In the genomic region with DNA sequence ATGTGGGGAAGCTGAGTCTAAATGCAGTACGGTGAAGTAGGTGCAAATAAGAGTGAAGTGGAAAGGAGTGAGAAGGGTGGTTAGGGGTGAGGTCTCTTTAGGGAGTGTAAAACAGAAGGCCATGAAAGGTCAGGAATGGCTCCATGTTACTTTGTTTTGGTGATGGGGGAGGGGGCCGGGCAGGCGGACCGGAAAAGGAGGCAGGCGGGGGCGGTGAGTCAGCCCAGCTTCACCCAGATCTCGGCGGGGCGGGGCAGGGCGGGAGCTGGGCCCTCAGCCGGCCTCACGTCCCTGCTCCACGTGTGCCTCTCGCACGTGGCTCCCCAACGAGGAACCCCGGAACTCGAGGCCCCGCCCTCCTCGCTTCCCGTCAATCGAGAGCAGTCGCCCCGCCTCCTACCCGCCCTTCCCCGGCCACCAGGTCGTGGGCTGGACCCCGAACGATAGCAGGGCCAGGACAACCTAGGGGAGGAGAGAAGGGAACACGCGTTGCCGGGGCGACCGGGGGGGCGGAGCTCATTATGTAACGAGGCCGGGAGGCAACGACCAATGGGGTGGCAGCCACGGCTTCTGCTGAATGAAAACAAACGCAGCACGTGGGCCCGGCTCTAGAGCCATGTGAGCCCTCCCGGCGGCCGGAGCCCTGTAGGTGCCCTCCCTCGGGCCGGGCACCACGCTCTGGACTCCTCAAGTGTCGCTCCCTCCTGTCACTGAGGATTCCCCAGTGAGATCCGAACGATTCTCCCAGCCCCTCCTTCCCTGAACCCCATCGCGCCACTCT, we compare ENCODE assay signal across 1 cellular context.
TF ChIP-seq lines count a peak whose summit lies in the region.

No MANE protein-coding gene starts in this region.

TF ChIP-seq in HepG2, 621 proteins besides CTCF, POLR2A, EP300 and RAD21 (continued from another document and continues in another):
- TF ChIP-seq ZFY (CRISPR knock-in tag; IDR thresholded peaks at IDR 0.05): peak; percentile 82
- peak; percentile 94 for TF ChIP-seq KDM5B (CRISPR knock-in tag; IDR thresholded peaks at IDR 0.05; ENCODE audit: borderline replicate concordance)
- TF ChIP-seq, protein P1, sequence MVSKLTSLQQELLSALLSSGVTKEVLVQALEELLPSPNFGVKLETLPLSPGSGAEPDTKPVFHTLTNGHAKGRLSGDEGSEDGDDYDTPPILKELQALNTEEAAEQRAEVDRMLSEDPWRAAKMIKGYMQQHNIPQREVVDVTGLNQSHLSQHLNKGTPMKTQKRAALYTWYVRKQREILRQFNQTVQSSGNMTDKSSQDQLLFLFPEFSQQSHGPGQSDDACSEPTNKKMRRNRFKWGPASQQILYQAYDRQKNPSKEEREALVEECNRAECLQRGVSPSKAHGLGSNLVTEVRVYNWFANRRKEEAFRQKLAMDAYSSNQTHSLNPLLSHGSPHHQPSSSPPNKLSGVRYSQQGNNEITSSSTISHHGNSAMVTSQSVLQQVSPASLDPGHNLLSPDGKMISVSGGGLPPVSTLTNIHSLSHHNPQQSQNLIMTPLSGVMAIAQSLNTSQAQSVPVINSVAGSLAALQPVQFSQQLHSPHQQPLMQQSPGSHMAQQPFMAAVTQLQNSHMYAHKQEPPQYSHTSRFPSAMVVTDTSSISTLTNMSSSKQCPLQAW (CRISPR knock-in tag; IDR thresholded peaks at IDR 0.05): peak; percentile 88
- peak; percentile 99 for TF ChIP-seq KDM4B (CRISPR knock-in tag; IDR thresholded peaks at IDR 0.05)
- no peak; the same call in 1 of the 2 replicates for TF ChIP-seq ZNF20 (CRISPR knock-in tag; IDR thresholded peaks at IDR 0.05)
- peak; percentile 93 for TF ChIP-seq CCDC6 (CRISPR knock-in tag; IDR thresholded peaks at IDR 0.05)
- TF ChIP-seq, protein P2, sequence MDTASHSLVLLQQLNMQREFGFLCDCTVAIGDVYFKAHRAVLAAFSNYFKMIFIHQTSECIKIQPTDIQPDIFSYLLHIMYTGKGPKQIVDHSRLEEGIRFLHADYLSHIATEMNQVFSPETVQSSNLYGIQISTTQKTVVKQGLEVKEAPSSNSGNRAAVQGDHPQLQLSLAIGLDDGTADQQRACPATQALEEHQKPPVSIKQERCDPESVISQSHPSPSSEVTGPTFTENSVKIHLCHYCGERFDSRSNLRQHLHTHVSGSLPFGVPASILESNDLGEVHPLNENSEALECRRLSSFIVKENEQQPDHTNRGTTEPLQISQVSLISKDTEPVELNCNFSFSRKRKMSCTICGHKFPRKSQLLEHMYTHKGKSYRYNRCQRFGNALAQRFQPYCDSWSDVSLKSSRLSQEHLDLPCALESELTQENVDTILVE (CRISPR knock-in tag; IDR thresholded peaks at IDR 0.05): peak; percentile 96
- no peak for TF ChIP-seq MAFF (IDR thresholded peaks at IDR 0.05; ENCODE audit: low read depth, low read length)
- TF ChIP-seq, protein P3, sequence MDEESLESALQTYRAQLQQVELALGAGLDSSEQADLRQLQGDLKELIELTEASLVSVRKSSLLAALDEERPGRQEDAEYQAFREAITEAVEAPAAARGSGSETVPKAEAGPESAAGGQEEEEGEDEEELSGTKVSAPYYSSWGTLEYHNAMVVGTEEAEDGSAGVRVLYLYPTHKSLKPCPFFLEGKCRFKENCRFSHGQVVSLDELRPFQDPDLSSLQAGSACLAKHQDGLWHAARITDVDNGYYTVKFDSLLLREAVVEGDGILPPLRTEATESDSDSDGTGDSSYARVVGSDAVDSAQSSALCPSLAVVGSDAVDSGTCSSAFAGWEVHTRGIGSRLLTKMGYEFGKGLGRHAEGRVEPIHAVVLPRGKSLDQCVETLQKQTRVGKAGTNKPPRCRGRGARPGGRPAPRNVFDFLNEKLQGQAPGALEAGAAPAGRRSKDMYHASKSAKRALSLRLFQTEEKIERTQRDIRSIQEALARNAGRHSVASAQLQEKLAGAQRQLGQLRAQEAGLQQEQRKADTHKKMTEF (CRISPR knock-in tag; IDR thresholded peaks at IDR 0.05): peak; percentile 100
- TF ChIP-seq TOE1 (CRISPR knock-in tag; IDR thresholded peaks at IDR 0.05): peak; percentile 90; the same call in 1 of the 2 replicates
- TF ChIP-seq, protein P4, sequence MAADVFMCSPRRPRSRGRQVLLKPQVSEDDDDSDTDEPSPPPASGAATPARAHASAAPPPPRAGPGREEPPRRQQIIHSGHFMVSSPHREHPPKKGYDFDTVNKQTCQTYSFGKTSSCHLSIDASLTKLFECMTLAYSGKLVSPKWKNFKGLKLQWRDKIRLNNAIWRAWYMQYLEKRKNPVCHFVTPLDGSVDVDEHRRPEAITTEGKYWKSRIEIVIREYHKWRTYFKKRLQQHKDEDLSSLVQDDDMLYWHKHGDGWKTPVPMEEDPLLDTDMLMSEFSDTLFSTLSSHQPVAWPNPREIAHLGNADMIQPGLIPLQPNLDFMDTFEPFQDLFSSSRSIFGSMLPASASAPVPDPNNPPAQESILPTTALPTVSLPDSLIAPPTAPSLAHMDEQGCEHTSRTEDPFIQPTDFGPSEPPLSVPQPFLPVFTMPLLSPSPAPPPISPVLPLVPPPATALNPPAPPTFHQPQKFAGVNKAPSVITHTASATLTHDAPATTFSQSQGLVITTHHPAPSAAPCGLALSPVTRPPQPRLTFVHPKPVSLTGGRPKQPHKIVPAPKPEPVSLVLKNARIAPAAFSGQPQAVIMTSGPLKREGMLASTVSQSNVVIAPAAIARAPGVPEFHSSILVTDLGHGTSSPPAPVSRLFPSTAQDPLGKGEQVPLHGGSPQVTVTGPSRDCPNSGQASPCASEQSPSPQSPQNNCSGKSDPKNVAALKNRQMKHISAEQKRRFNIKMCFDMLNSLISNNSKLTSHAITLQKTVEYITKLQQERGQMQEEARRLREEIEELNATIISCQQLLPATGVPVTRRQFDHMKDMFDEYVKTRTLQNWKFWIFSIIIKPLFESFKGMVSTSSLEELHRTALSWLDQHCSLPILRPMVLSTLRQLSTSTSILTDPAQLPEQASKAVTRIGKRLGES (CRISPR knock-in tag; IDR thresholded peaks at IDR 0.05; ENCODE audit: borderline replicate concordance): 0 out of 2 replicates have a peak, but pooled peaks have one; percentile 64
- TF ChIP-seq SRSF4 (IDR thresholded peaks at IDR 0.05; ENCODE audit: low read depth, low read length, poor library complexity, severe bottlenecking): no peak
- TF ChIP-seq, protein P5, sequence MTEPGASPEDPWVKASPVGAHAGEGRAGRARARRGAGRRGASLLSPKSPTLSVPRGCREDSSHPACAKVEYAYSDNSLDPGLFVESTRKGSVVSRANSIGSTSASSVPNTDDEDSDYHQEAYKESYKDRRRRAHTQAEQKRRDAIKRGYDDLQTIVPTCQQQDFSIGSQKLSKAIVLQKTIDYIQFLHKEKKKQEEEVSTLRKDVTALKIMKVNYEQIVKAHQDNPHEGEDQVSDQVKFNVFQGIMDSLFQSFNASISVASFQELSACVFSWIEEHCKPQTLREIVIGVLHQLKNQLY (CRISPR knock-in tag; IDR thresholded peaks at IDR 0.05): peak; percentile 96
- peak; percentile 36; the same call in 1 of the 2 replicates for TF ChIP-seq POLR2AphosphoS5 (IDR thresholded peaks at IDR 0.05; ENCODE audit: low read depth, low read length)
- TF ChIP-seq, protein P6, sequence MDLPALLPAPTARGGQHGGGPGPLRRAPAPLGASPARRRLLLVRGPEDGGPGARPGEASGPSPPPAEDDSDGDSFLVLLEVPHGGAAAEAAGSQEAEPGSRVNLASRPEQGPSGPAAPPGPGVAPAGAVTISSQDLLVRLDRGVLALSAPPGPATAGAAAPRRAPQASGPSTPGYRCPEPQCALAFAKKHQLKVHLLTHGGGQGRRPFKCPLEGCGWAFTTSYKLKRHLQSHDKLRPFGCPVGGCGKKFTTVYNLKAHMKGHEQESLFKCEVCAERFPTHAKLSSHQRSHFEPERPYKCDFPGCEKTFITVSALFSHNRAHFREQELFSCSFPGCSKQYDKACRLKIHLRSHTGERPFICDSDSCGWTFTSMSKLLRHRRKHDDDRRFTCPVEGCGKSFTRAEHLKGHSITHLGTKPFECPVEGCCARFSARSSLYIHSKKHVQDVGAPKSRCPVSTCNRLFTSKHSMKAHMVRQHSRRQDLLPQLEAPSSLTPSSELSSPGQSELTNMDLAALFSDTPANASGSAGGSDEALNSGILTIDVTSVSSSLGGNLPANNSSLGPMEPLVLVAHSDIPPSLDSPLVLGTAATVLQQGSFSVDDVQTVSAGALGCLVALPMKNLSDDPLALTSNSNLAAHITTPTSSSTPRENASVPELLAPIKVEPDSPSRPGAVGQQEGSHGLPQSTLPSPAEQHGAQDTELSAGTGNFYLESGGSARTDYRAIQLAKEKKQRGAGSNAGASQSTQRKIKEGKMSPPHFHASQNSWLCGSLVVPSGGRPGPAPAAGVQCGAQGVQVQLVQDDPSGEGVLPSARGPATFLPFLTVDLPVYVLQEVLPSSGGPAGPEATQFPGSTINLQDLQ (CRISPR knock-in tag; IDR thresholded peaks at IDR 0.05): peak; percentile 85; the same call in 1 of the 2 replicates
- TF ChIP-seq ZFP36 (IDR thresholded peaks at IDR 0.05; ENCODE audit: borderline replicate concordance, low read depth, low read length, partially characterized antibody): no peak
- no peak for TF ChIP-seq ZNF496 (CRISPR knock-in tag; IDR thresholded peaks at IDR 0.05; ENCODE audit: insufficient replicate concordance)
- no peak for TF ChIP-seq ZNF737 (CRISPR knock-in tag; IDR thresholded peaks at IDR 0.05; ENCODE audit: borderline replicate concordance)
- TF ChIP-seq MAFK (conservative IDR thresholded peaks at IDR 0.05 in 1 of 2, IDR thresholded peaks at IDR 0.05 in 1 of 2; ENCODE audit: low read length in 2 of 2): no peak
- TF ChIP-seq, protein P7, sequence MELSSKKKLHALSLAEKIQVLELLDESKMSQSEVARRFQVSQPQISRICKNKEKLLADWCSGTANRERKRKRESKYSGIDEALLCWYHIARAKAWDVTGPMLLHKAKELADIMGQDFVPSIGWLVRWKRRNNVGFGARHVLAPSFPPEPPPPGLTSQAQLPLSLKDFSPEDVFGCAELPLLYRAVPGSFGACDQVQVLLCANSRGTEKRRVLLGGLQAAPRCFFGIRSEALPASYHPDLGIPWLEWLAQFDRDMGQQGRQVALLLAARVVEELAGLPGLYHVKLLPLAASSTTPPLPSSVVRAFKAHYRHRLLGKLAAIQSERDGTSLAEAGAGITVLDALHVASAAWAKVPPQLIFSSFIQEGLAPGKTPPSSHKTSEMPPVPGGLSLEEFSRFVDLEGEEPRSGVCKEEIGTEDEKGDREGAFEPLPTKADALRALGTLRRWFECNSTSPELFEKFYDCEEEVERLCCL (CRISPR knock-in tag; IDR thresholded peaks at IDR 0.05; ENCODE audit: borderline replicate concordance): peak; percentile 84; the same call in 1 of the 2 replicates
- TF ChIP-seq, protein P8, sequence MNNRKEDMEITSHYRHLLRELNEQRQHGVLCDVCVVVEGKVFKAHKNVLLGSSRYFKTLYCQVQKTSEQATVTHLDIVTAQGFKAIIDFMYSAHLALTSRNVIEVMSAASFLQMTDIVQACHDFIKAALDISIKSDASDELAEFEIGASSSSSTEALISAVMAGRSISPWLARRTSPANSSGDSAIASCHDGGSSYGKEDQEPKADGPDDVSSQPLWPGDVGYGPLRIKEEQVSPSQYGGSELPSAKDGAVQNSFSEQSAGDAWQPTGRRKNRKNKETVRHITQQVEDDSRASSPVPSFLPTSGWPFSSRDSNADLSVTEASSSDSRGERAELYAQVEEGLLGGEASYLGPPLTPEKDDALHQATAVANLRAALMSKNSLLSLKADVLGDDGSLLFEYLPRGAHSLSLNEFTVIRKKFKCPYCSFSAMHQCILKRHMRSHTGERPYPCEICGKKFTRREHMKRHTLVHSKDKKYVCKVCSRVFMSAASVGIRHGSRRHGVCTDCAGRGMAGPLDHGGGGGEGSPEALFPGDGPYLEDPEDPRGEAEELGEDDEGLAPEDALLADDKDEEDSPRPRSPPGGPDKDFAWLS (CRISPR knock-in tag; IDR thresholded peaks at IDR 0.05; ENCODE audit: borderline replicate concordance): peak; percentile 79; the same call in 1 of the 2 replicates
- TF ChIP-seq, protein P9, sequence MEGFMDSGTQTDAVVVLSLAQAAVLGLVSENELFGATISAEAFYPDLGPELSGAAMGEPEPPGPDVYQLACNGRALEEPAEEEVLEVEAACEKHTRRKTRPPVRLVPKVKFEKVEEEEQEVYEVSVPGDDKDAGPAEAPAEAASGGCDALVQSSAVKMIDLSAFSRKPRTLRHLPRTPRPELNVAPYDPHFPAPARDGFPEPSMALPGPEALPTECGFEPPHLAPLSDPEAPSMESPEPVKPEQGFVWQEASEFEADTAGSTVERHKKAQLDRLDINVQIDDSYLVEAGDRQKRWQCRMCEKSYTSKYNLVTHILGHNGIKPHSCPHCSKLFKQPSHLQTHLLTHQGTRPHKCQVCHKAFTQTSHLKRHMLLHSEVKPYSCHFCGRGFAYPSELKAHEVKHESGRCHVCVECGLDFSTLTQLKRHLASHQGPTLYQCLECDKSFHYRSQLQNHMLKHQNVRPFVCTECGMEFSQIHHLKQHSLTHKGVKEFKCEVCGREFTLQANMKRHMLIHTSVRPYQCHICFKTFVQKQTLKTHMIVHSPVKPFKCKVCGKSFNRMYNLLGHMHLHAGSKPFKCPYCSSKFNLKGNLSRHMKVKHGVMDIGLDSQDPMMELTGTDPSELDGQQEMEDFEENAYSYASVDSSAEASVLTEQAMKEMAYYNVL (CRISPR knock-in tag; IDR thresholded peaks at IDR 0.05; ENCODE audit: borderline replicate concordance): peak; percentile 92
- peak; percentile 97 for TF ChIP-seq TGIF2 (CRISPR knock-in tag; IDR thresholded peaks at IDR 0.05)
- no peak for TF ChIP-seq ZEB1 (IDR thresholded peaks at IDR 0.05; ENCODE audit: insufficient replicate concordance, low read depth)
- TF ChIP-seq, protein P10, sequence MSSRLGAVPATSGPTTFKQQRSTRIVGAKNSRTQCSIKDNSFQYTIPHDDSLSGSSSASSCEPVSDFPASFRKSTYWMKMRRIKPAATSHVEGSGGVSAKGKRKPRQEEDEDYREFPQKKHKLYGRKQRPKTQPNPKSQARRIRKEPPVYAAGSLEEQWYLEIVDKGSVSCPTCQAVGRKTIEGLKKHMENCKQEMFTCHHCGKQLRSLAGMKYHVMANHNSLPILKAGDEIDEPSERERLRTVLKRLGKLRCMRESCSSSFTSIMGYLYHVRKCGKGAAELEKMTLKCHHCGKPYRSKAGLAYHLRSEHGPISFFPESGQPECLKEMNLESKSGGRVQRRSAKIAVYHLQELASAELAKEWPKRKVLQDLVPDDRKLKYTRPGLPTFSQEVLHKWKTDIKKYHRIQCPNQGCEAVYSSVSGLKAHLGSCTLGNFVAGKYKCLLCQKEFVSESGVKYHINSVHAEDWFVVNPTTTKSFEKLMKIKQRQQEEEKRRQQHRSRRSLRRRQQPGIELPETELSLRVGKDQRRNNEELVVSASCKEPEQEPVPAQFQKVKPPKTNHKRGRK (CRISPR knock-in tag; IDR thresholded peaks at IDR 0.05): no peak
- TF ChIP-seq ZNF746 (CRISPR knock-in tag; IDR thresholded peaks at IDR 0.05): peak; percentile 97
- TF ChIP-seq, protein P11, sequence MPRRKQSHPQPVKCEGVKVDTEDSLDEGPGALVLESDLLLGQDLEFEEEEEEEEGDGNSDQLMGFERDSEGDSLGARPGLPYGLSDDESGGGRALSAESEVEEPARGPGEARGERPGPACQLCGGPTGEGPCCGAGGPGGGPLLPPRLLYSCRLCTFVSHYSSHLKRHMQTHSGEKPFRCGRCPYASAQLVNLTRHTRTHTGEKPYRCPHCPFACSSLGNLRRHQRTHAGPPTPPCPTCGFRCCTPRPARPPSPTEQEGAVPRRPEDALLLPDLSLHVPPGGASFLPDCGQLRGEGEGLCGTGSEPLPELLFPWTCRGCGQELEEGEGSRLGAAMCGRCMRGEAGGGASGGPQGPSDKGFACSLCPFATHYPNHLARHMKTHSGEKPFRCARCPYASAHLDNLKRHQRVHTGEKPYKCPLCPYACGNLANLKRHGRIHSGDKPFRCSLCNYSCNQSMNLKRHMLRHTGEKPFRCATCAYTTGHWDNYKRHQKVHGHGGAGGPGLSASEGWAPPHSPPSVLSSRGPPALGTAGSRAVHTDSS (CRISPR knock-in tag; conservative IDR thresholded peaks at IDR 0.05): no peak
- no peak for TF ChIP-seq SSRP1 (CRISPR knock-in tag; IDR thresholded peaks at IDR 0.05)
- no peak; the same call in 1 of the 2 replicates for TF ChIP-seq STAT5B (CRISPR knock-in tag; IDR thresholded peaks at IDR 0.05)
- TF ChIP-seq NKX3-1 (CRISPR knock-in tag; IDR thresholded peaks at IDR 0.05): peak; percentile 39; the same call in 1 of the 2 replicates
- no peak for TF ChIP-seq ZNF180 (CRISPR knock-in tag; IDR thresholded peaks at IDR 0.05; ENCODE audit: borderline replicate concordance, low read depth)
- peak; percentile 86; the same call in 1 of the 2 replicates for TF ChIP-seq ZNF337 (CRISPR knock-in tag; IDR thresholded peaks at IDR 0.05; ENCODE audit: borderline replicate concordance, low read depth)
- TF ChIP-seq HNRNPH1 (optimal IDR thresholded peaks at IDR 0.05; ENCODE audit: low read depth, low read length): no peak
